ENCODE assay signal across 8 cellular contexts in genomic region chr10:21528452-21529235, GRCh38. TPM values are rescaled to one million over a fixed set of nuclear protein-coding genes. Genes with fewer than 3 reads are reported as not detected.
DNase-seq lines count a peak whose midpoint lies in the region; ATAC-seq and TF ChIP-seq lines count a peak whose summit lies in the region.

No MANE protein-coding gene starts in this region.

- H3K27me3 ChIP-seq in H7 (ENCODE audit: control insufficient read depth, insufficient read depth, low read length), result no peaks in the 10 kb centered on the region
- H3K27me3 ChIP-seq in esophagus squamous epithelium, result no peaks in the 10 kb centered on the region
- H3K27me3 ChIP-seq in rectal smooth muscle tissue (ENCODE audit: control insufficient read depth, insufficient read depth, low read length), result no peaks in the 10 kb centered on the region

- H3K36me3 ChIP-seq in H7 (replicated peaks; ENCODE audit: control insufficient read depth, insufficient read depth, low read length) (no peaks in the 10 kb centered on the region), esophagus squamous epithelium (no peaks in the 10 kb centered on the region), rectal smooth muscle tissue (ENCODE audit: control insufficient read depth, insufficient read depth, low read length) (no peaks in the 10 kb centered on the region)

- H3K27ac ChIP-seq in esophagus squamous epithelium (peak overlapping the region; percentile 97 to 100 (median 100)), rectal smooth muscle tissue (ENCODE audit: low read depth, low read length) (peak overlapping the region; percentile 99)

- H3K9ac ChIP-seq in rectal smooth muscle tissue (ENCODE audit: low read length), result no peak overlapping the region

- H3K9me3 ChIP-seq in esophagus squamous epithelium, result no peaks in the 10 kb centered on the region

- TF ChIP-seq CTCF in esophagus squamous epithelium (IDR thresholded peaks at IDR 0.05), result no peak

- H3K4me1 ChIP-seq in esophagus squamous epithelium (peaks cover 3 to 70% (median 15%) of the 10 kb centered on the region in 3 donors), rectal smooth muscle tissue (ENCODE audit: control insufficient read depth, insufficient read depth, low read length) (peaks cover 8% of the 10 kb centered on the region)

- no peak for ATAC-seq in esophagus mucosa

- intact Hi-C loops in esophagus squamous epithelium (cut with DNase I), result no loop called here

- no peak for DNase-seq in H7
- peak; percentile 79 for DNase-seq in OCI-M1 (lab: John Stamatoyannopoulos, UW)
- DNase-seq in esophagus squamous epithelium (lab: John Stamatoyannopoulos, UW), result no peak
- DNase-seq in iPS-NIHi11 (ENCODE audit: low spot score), result no peak
- DNase-seq in AML-193 (lab: John Stamatoyannopoulos, UW), result no peak
- no peak for DNase-seq in islet precursor cell

- no peak for TF ChIP-seq POLR2A in esophagus squamous epithelium (IDR thresholded peaks at IDR 0.05)

- H3K4me3 ChIP-seq in H7 (ENCODE audit: insufficient read depth, low read depth, low read length) (peak overlapping the region; percentile 12; the same call in 1 of the 2 replicates), esophagus squamous epithelium (peak overlapping the region; percentile 64 to 85 (median 80)), rectal smooth muscle tissue (ENCODE audit: low read length) (peak overlapping the region; percentile 72)

- WGBS in esophagus squamous epithelium, 2 donors, result 37 to 38% methylated on average over 11 of the region's 11 CpGs

RNA-seq across cellular contexts. Expression of gene SKIDA1, which starts 3.2 kb away (rescaled TPM):
- 10.4 and 15.1 TPM in 2 replicates for total RNA-seq in H7 (2014; rRNA removed; shearing (Covaris generic))
- total RNA-seq in esophagus squamous epithelium (under 1 TPM in 3 of 4 donors, not detected in 1; 0.53 to 0.57 (median 0.57) TPM), esophagus mucosa (0.44 TPM)

RNA-seq across cellular contexts. Expression of gene MLLT10, which starts 5.4 kb away (rescaled TPM):
- total RNA-seq in H7 (2014; rRNA removed; shearing (Covaris generic)), result 47.2 and 59.0 TPM in 2 replicates
- 10 to 100 TPM; 22.7 to 49.6 (median 32.4) TPM for total RNA-seq in esophagus squamous epithelium
- total RNA-seq in esophagus mucosa, result 31.0 TPM

Comparison
In these comparisons a context has a peak if more than half of its experiments do, and no peak if none do; other contexts are left out.
1. H3K4me3 ChIP-seq: peak in every context shown above with its lines; median percentile 80 in esophagus squamous epithelium; 72 in rectal smooth muscle tissue; 12 in H7.